ENCODE assay signal across 25 cellular contexts in genomic region chr3:106056919-106057318, GRCh38.
DNase-seq lines count a peak whose midpoint lies in the region; ATAC-seq, FAIRE-seq and TF ChIP-seq lines count a peak whose summit lies in the region.
"Had no signal": no experiment of that assay in that cellular context is flagged by ENCODE, and none has a peak within 500 bp of the region (broad histone marks: within the 10 kb centered on the region; RNA-seq: fewer than 3 reads in every experiment).

No MANE protein-coding gene starts in this region.

- H3K4me3 ChIP-seq in adipocyte (ENCODE audit: low read length) (no peak overlapping the region), neural cell (ENCODE audit: low read length) (no peak overlapping the region)
- H3K4me3 ChIP-seq: A549; BLaER1 treated with 17β-estradiol and CSF1 and Interleukin-3, amounts not matched to agents 10 nM and 100 nM; GM12878; HAP-1 had no signal

- no peaks in the 10 kb centered on the region for H3K27me3 ChIP-seq in adipocyte (replicated peaks; ENCODE audit: control insufficient read depth, insufficient read depth, low read length)
- H3K27me3 ChIP-seq in neural cell (ENCODE audit: insufficient read depth, low read depth, low read length) = no peaks in the 10 kb centered on the region
- H3K27me3 ChIP-seq: BE2C; BLaER1 treated with 17β-estradiol and CSF1 and Interleukin-3, amounts not matched to agents 10 nM and 100 nM had no signal

- TF ChIP-seq RAD21 in neural cell (conservative IDR thresholded peaks at IDR 0.05) = no peak

- H3K4me1 ChIP-seq in adipocyte (ENCODE audit: control insufficient read depth, insufficient read depth, low read length) = no peaks in the 10 kb centered on the region
- H3K4me1 ChIP-seq: A549; BLaER1 treated with 17β-estradiol and CSF1 and Interleukin-3, amounts not matched to agents 10 nM and 100 nM; HAP-1 had no signal

- H3K36me3 ChIP-seq in adipocyte (ENCODE audit: control insufficient read depth, insufficient read depth, low read length, severe bottlenecking) (no peaks in the 10 kb centered on the region), neural cell (ENCODE audit: insufficient read depth, low read length) (no peaks in the 10 kb centered on the region)
- H3K36me3 ChIP-seq: BE2C; BLaER1 treated with 17β-estradiol and CSF1 and Interleukin-3, amounts not matched to agents 10 nM and 100 nM; HAP-1 had no signal

- TF ChIP-seq EP300 in neural cell (conservative IDR thresholded peaks at IDR 0.05; ENCODE audit: poor library complexity, severe bottlenecking) = peak; percentile 86

- H3K9ac ChIP-seq in adipocyte (ENCODE audit: low read length) = no peak overlapping the region
- no peak overlapping the region for H3K9ac ChIP-seq in neural cell (ENCODE audit: low read length)
- H3K9ac ChIP-seq: BLaER1 treated with 17β-estradiol and CSF1 and Interleukin-3, amounts not matched to agents 10 nM and 100 nM had no signal

- peak; percentile 54 for FAIRE-seq in GM19239 (lab: Jason Lieb, UNC)
- FAIRE-seq: A549, D721Med, GM12878, GM18507, H54 had no signal

- no peak overlapping the region for H2AFZ ChIP-seq in neural cell (ENCODE audit: low read depth, low read length)

- H4K20me1 ChIP-seq in neural cell (ENCODE audit: insufficient read depth) = no peaks in the 10 kb centered on the region
- H4K20me1 ChIP-seq: BLaER1 treated with 17β-estradiol and CSF1 and Interleukin-3, amounts not matched to agents 10 nM and 100 nM had no signal

- H3K79me2 ChIP-seq in neural cell (replicated peaks; ENCODE audit: insufficient read depth, low read length) = no peaks in the 10 kb centered on the region

- no peaks in the 10 kb centered on the region for H3F3A ChIP-seq in neural cell (ENCODE audit: insufficient read depth, low read length, poor library complexity, severe bottlenecking)

- H3K9me3 ChIP-seq in adipocyte (ENCODE audit: control insufficient read depth, low read length) (no peaks in the 10 kb centered on the region), neural cell (ENCODE audit: low read length) (no peaks in the 10 kb centered on the region)
- H3K9me3 ChIP-seq: A549; BE2C; BLaER1 treated with 17β-estradiol and CSF1 and Interleukin-3, amounts not matched to agents 10 nM and 100 nM; HAP-1 had no signal

- no peak overlapping the region for H3K4me2 ChIP-seq in neural cell (ENCODE audit: low read length)
- H3K4me2 ChIP-seq: A549; BLaER1 treated with 17β-estradiol and CSF1 and Interleukin-3, amounts not matched to agents 10 nM and 100 nM had no signal

- no peaks in the 10 kb centered on the region for H3K9me2 ChIP-seq in neural cell (ENCODE audit: insufficient read depth, low read length)

- H3K27ac ChIP-seq in neural cell (ENCODE audit: low read length) = no peak overlapping the region
- H3K27ac ChIP-seq: A549; BLaER1 treated with 17β-estradiol and CSF1 and Interleukin-3, amounts not matched to agents 10 nM and 100 nM had no signal

- no peak for ATAC-seq in HG03045 (IDR thresholded peaks at IDR 0.05; ENCODE audit: unreplicated experiment)
- no peak for ATAC-seq in HG02763 (IDR thresholded peaks at IDR 0.05; ENCODE audit: unreplicated experiment)
- ATAC-seq: A549, GM12878 had no signal

- DNase-seq in GM19239 (ENCODE audit: insufficient read length, low spot score) = no peak
- peak; percentile 7 for DNase-seq in adipocyte (ENCODE audit: low read depth)
- DNase-seq in NOMO-1 treated with DMSO at 0.1 percent for 48 hours (lab: John Stamatoyannopoulos, UW; ENCODE audit: unreplicated experiment) = no peak
- DNase-seq: 8988T; ACHN; AML-193; BE2C; CD4-positive, alpha-beta T cell; CD8-positive, alpha-beta memory T cell; DMS 273 treated with DMSO at 0.1 percent for 48 hours; DMS79; EL; GDM1; GOT3; HFFc6 had no signal

- TF ChIP-seq CTCF in neural cell (IDR thresholded peaks at IDR 0.05; ENCODE audit: poor library complexity, severe bottlenecking) = no peak

TF ChIP-seq in neural cell, 6 proteins besides CTCF, POLR2A, EP300 and RAD21:
- peak; percentile 31 for TF ChIP-seq POLR2AphosphoS5 (IDR thresholded peaks at IDR 0.05)
- no peak for TF ChIP-seq MXI1 (conservative IDR thresholded peaks at IDR 0.05; ENCODE audit: poor library complexity, severe bottlenecking)
